20 cellular contexts compared by ENCODE assay signal in the genomic region with DNA sequence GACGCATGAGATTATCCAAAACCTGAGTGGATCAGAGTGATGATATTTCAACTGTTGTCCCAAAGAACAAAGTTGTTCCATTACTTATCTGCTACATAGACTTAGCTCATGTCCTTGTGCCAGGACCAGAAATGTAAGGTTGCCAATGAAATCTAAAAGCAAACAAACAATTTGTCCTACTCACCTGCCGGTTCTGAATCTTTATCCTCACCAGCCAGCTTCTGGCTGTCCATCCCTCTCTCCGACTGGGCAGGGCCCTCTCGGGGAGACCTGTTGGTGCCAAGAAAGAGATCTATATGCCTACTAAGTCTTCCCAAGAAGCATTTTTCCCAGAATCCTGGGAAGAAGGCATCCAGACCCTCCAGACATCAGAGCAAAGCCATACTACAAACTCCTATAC. TPM values are rescaled to one million over a fixed set of nuclear protein-coding genes. Genes with fewer than 3 reads are reported as not detected.
DNase-seq lines count a peak whose midpoint lies in the region; ATAC-seq and TF ChIP-seq lines count a peak whose summit lies in the region.
"Had no signal": no experiment of that assay in that cellular context is flagged by ENCODE, and none has a peak within 500 bp of the region (broad histone marks: within the 10 kb centered on the region; RNA-seq: fewer than 3 reads in every experiment).

No MANE protein-coding gene starts in this region.

- no peak overlapping the region for H3K4me3 Mint-ChIP-seq in T-helper 2 cell treated with Interferon-gamma antibody and Interleukin-4, amounts not matched to agents 5 μg/mL and 100 μg/mL, for 36 hours
- H3K4me3 Mint-ChIP-seq in endothelial cell (ENCODE audit: unreplicated experiment) = peak overlapping the region; percentile 98
- peak overlapping the region in 1 of 2 donors; percentile 3 for H3K4me3 Mint-ChIP-seq in stimulated activated naive CD8-positive, alpha-beta T cell treated with anti-CD3 and anti-CD28 coated beads, Interleukin-15, amount 100 ng/mL, for 72 hours

- peak overlapping the region; percentile 39 for H3K27ac ChIP-seq in psoas muscle
- H3K27ac ChIP-seq: parathyroid adenoma had no signal

- H3K4me1 ChIP-seq in psoas muscle = peaks cover 33% of the 10 kb centered on the region

- DNase-seq in T-helper 2 cell treated with Interferon-gamma antibody and Interleukin-4, amounts not matched to agents 5 μg/mL and 100 μg/mL, for 36 hours (ENCODE audit: low spot score) = no peak
- DNase-seq in T-helper 2 cell (no peak), NB4 (ENCODE audit: low read depth) (no peak), endothelial cell (ENCODE audit: low spot score) (no peak), psoas muscle (no peak), DMS53 (lab: John Stamatoyannopoulos, UW) (no peak)
- DNase-seq in stimulated activated naive CD8-positive, alpha-beta T cell treated with anti-CD3 and anti-CD28 coated beads, Interleukin-15, amount 100 ng/mL, for 72 hours = no peak
- DNase-seq: activated CD4-positive, CD25-positive, alpha-beta regulatory T cell treated with anti-CD3 and anti-CD28 coated beads, Interleukin-2, amount 50 U/mL, for 72 hours; activated CD8-positive, alpha-beta memory T cell treated with anti-CD3 and anti-CD28 coated beads, Interleukin-2, amount 50 U/mL, for 4 hours; activated naive CD8-positive, alpha-beta T cell treated with anti-CD3 and anti-CD28 coated beads, Interleukin-2, amount 10 ng/mL, durations not matched to agents 7 days and 5 days; GOT3; kidney glomerular epithelial cell; NCI-H1694; SHP77 treated with DMSO at 0.1 percent for 48 hours; stimulated activated naive B cell treated with anti-CD40 and anti-IgM and Interleukin-4, amounts not matched to agents 10 μg/mL and 1 μg/mL and 100 μg/mL, for 72 hours had no signal

- 54 to 60% (median 59%) methylated on average over 4 of the region's 4 CpGs for WGBS in psoas muscle, 3 donors

- no peaks in the 10 kb centered on the region for H3K9me3 Mint-ChIP-seq in T-helper 2 cell treated with Interferon-gamma antibody and Interleukin-4, amounts not matched to agents 5 μg/mL and 100 μg/mL, for 36 hours
- no peaks in the 10 kb centered on the region for H3K9me3 Mint-ChIP-seq in endothelial cell (ENCODE audit: unreplicated experiment)
- H3K9me3 Mint-ChIP-seq in stimulated activated naive CD8-positive, alpha-beta T cell treated with anti-CD3 and anti-CD28 coated beads, Interleukin-15, amount 100 ng/mL, for 72 hours = no peaks in the 10 kb centered on the region
- H3K9me3 Mint-ChIP-seq: activated naive CD8-positive, alpha-beta T cell treated with anti-CD3 and anti-CD28 coated beads, Interleukin-2, amount 10 ng/mL, durations not matched to agents 7 days and 5 days; stimulated activated naive B cell treated with anti-CD40 and anti-IgM and Interleukin-4, amounts not matched to agents 10 μg/mL and 1 μg/mL and 100 μg/mL, for 72 hours; type B pancreatic cell had no signal

- no peaks in the 10 kb centered on the region for H3K27me3 ChIP-seq in psoas muscle (ENCODE audit: insufficient read depth in 3 of 3, low read length in 2 of 3)

- no peak for TF ChIP-seq CTCF in NB4 (IDR thresholded peaks at IDR 0.05; ENCODE audit: low read depth, low read length)
- TF ChIP-seq CTCF in endothelial cell (IDR thresholded peaks at IDR 0.05; ENCODE audit: unreplicated experiment) = no peak
- TF ChIP-seq CTCF in psoas muscle (IDR thresholded peaks at IDR 0.05) = no peak

- peak overlapping the region; percentile 81 for H3K4me3 ChIP-seq in NB4 (ENCODE audit: low read depth, low read length)
- H3K4me3 ChIP-seq in psoas muscle = no peak overlapping the region

- ATAC-seq in psoas muscle (no peak), GM18517 (IDR thresholded peaks at IDR 0.05; ENCODE audit: unreplicated experiment) (no peak)
- ATAC-seq in stimulated activated naive CD8-positive, alpha-beta T cell treated with anti-CD3 and anti-CD28 coated beads, Interleukin-15, amount 100 ng/mL, for 72 hours = no peak
- ATAC-seq: stimulated activated naive B cell treated with anti-CD40 and anti-IgM and Interleukin-4, amounts not matched to agents 10 μg/mL and 1 μg/mL and 100 μg/mL, for 72 hours had no signal

- H3K27ac Mint-ChIP-seq in T-helper 2 cell treated with Interferon-gamma antibody and Interleukin-4, amounts not matched to agents 5 μg/mL and 100 μg/mL, for 36 hours = peak overlapping the region; percentile 29
- H3K27ac Mint-ChIP-seq in endothelial cell (ENCODE audit: unreplicated experiment) = peak overlapping the region; percentile 97
- no peak overlapping the region for H3K27ac Mint-ChIP-seq in stimulated activated naive CD8-positive, alpha-beta T cell treated with anti-CD3 and anti-CD28 coated beads, Interleukin-15, amount 100 ng/mL, for 72 hours

- peaks cover 33% of the 10 kb centered on the region for H3K4me1 Mint-ChIP-seq in T-helper 2 cell treated with Interferon-gamma antibody and Interleukin-4, amounts not matched to agents 5 μg/mL and 100 μg/mL, for 36 hours (ENCODE audit: low read depth)
- peaks cover 48% of the 10 kb centered on the region for H3K4me1 Mint-ChIP-seq in endothelial cell (ENCODE audit: unreplicated experiment)
- H3K4me1 Mint-ChIP-seq in stimulated activated naive CD8-positive, alpha-beta T cell treated with anti-CD3 and anti-CD28 coated beads, Interleukin-15, amount 100 ng/mL, for 72 hours = peaks cover 55% of the 10 kb centered on the region

- intact Hi-C loops in psoas muscle (cut with DNase I) = loop anchor here (5.0 kb wide), 1 partner anchor 33 kb away; no protein-coding TSS in a partner anchor

- H3K36me3 Mint-ChIP-seq in T-helper 2 cell treated with Interferon-gamma antibody and Interleukin-4, amounts not matched to agents 5 μg/mL and 100 μg/mL, for 36 hours (ENCODE audit: low read depth) = peaks cover 46% of the 10 kb centered on the region
- H3K36me3 Mint-ChIP-seq in endothelial cell (ENCODE audit: low read depth, unreplicated experiment) = peaks cover 65% of the 10 kb centered on the region

- peaks cover 6 to 50% of the 10 kb centered on the region in 2 donors for H3K36me3 ChIP-seq in psoas muscle (ENCODE audit: insufficient read depth in 1 of 2, low read depth in 1 of 2)

- TF ChIP-seq POLR2A in NB4 (IDR thresholded peaks at IDR 0.05; ENCODE audit: extremely low read depth, insufficient read length) = no peak

- no peaks in the 10 kb centered on the region for H3K9me3 ChIP-seq in psoas muscle

- no peaks in the 10 kb centered on the region for H3K27me3 Mint-ChIP-seq in T-helper 2 cell treated with Interferon-gamma antibody and Interleukin-4, amounts not matched to agents 5 μg/mL and 100 μg/mL, for 36 hours (ENCODE audit: low read depth)
- peaks cover 30% of the 10 kb centered on the region for H3K27me3 Mint-ChIP-seq in endothelial cell (ENCODE audit: unreplicated experiment)
- H3K27me3 Mint-ChIP-seq in stimulated activated naive CD8-positive, alpha-beta T cell treated with anti-CD3 and anti-CD28 coated beads, Interleukin-15, amount 100 ng/mL, for 72 hours = no peaks in the 10 kb centered on the region
- H3K27me3 Mint-ChIP-seq: activated naive CD8-positive, alpha-beta T cell treated with anti-CD3 and anti-CD28 coated beads, Interleukin-2, amount 10 ng/mL, durations not matched to agents 7 days and 5 days; stimulated activated naive B cell treated with anti-CD40 and anti-IgM and Interleukin-4, amounts not matched to agents 10 μg/mL and 1 μg/mL and 100 μg/mL, for 72 hours; type B pancreatic cell had no signal

RNA-seq across cellular contexts. Expression of a gene that starts 5.5 kb away (rescaled TPM):
- 135 TPM for total RNA-seq in endothelial cell (ENCODE audit: unreplicated experiment)
- total RNA-seq in psoas muscle = 10 to 100 TPM; 62.6 to 69.8 (median 65.1) TPM
- polyA plus RNA-seq in psoas muscle = 10 to 100 TPM; 10.8 to 65.8 (median 13.9) TPM

RNA-seq across cellular contexts. Expression of a gene that starts 14.7 kb away (rescaled TPM):
- total RNA-seq in endothelial cell (ENCODE audit: unreplicated experiment) (3.2 TPM), psoas muscle (under 1 TPM in 1 of 4 donors, not detected in 3; 0.97 TPM)
- polyA plus RNA-seq in psoas muscle = 1 to 10 TPM in 1 of 3 donors, under 1 TPM in 2; 0.21 to 1.2 (median 0.57) TPM

RNA-seq across cellular contexts. Expression of a gene that starts 36.5 kb away (rescaled TPM):
- total RNA-seq in endothelial cell (ENCODE audit: unreplicated experiment) = 24.0 TPM
- total RNA-seq in psoas muscle = 10 to 100 TPM; 49.5 to 91.6 (median 70.6) TPM
- polyA plus RNA-seq in psoas muscle = 100 to 1,000 TPM in 1 of 3 donors, 10 to 100 TPM in 2; 67.5 to 105 (median 86.5) TPM

RNA-seq across cellular contexts. Expression of a gene that starts 39.5 kb away (rescaled TPM):
- total RNA-seq in endothelial cell (ENCODE audit: unreplicated experiment) (0.46 TPM), psoas muscle (under 1 TPM; 0.07 to 0.43 (median 0.17) TPM)
- polyA plus RNA-seq in psoas muscle = under 1 TPM; 0.08 to 0.39 (median 0.17) TPM
- total RNA-seq: A172 had no signal
- polyA plus RNA-seq: smooth muscle cell had no signal

RNA-seq across cellular contexts. Expression of a gene that starts 55.6 kb away (rescaled TPM):
- total RNA-seq in endothelial cell (ENCODE audit: unreplicated experiment) = 175 TPM
- total RNA-seq in psoas muscle = 10 to 100 TPM; 13.3 to 27.3 (median 21.3) TPM
- 10 to 100 TPM; 13.3 to 16.8 (median 14.1) TPM for polyA plus RNA-seq in psoas muscle

Comparison
In these comparisons a context has a peak if more than half of its experiments do, and no peak if none do; other contexts are left out.
1. H3K27ac Mint-ChIP-seq: peak in T-helper 2 cell treated with Interferon-gamma antibody and Interleukin-4, amounts not matched to agents 5 μg/mL and 100 μg/mL, for 36 hours (single experiment) and endothelial cell (single experiment); none in stimulated activated naive CD8-positive, alpha-beta T cell treated with anti-CD3 and anti-CD28 coated beads, Interleukin-15, amount 100 ng/mL, for 72 hours (0 of 2).